Comparison of ENCODE assay signal across 25 cellular contexts in genomic region chr2:203463176-203463797, GRCh38.
DNase-seq lines count a peak whose midpoint lies in the region; ATAC-seq, FAIRE-seq and TF ChIP-seq lines count a peak whose summit lies in the region.
"Had no signal": no experiment of that assay in that cellular context is flagged by ENCODE, and none has a peak within 500 bp of the region (broad histone marks: within the 10 kb centered on the region; RNA-seq: fewer than 3 reads in every experiment).

No MANE protein-coding gene starts in this region.

- POLR2A ChIA-PET in AG04450 (lab: Yijun Ruan, JAX) (no interaction called here), OCI-LY7 (lab: Charles Lee) (interaction anchor here (0.6 kb wide), 1 partner anchor 186 kb away, joined by 3 read pairs; no protein-coding TSS in a partner anchor)
- POLR2A ChIA-PET in activated CD8-positive, alpha-beta T cell treated with anti-CD3 and anti-CD28 coated beads, Interleukin-2, amount 10 ng/mL, durations not matched to agents 7 days and 5 days (lab: Charles Lee), result no interaction called here

- H3K27ac ChIP-seq in AG04450 (ENCODE audit: low read depth, low read length), result peak overlapping the region; percentile 33
- no peak overlapping the region for H3K27ac ChIP-seq in OCI-LY7 (ENCODE audit: low read depth, low read length, poor library complexity, severe bottlenecking)
- H3K27ac ChIP-seq: coronary artery, heart right ventricle, left lung, thoracic aorta, vagina had no signal

- BruUV-seq in OCI-LY7 (replicated peaks; lab: Mats Ljungman, UMichigan), result no TSS peak

- H3K27me3 Mint-ChIP-seq in HFFc6 (ENCODE audit: insufficient read depth) (no peaks in the 10 kb centered on the region), chondrocyte (ENCODE audit: low read depth) (no peaks in the 10 kb centered on the region)
- H3K27me3 Mint-ChIP-seq in activated CD8-positive, alpha-beta T cell treated with anti-CD3 and anti-CD28 coated beads, Interleukin-2, amount 10 ng/mL, durations not matched to agents 7 days and 5 days (ENCODE audit: low read depth), result peaks cover under 1% of the 10 kb centered on the region

- no peak for DNase-seq in AG04450 (ENCODE audit: low read depth, low spot score)
- no peak for DNase-seq in HFFc6
- no peak for DNase-seq in chondrocyte (ENCODE audit: low spot score)
- DNase-seq in NCI-H226, result no peak
- no peak for DNase-seq in hypothalamus (lab: John Stamatoyannopoulos, UW)
- DNase-seq in OCI-LY7 (ENCODE audit: low spot score), result no peak
- no peak for DNase-seq in activated CD8-positive, alpha-beta T cell treated with anti-CD3 and anti-CD28 coated beads, Interleukin-2, amount 10 ng/mL, durations not matched to agents 7 days and 5 days
- DNase-seq: activated CD8-positive, alpha-beta memory T cell treated with anti-CD3 and anti-CD28 coated beads for 24 hours; activated T-cell treated with anti-CD3 and anti-CD28 coated beads, Interleukin-2, amount 50 U/mL, for 1 hour; EL; endodermal cell; heart right ventricle; left lung; naive thymus-derived CD8-positive, alpha-beta T cell; NCI-H1092; NCI-H2029; NCI-H510A; NK-92 treated with Interleukin-12 subunit alpha and Interleukin-12 subunit beta, amount 100 ng/mL, for 24 hours; stimulated activated naive CD4-positive, alpha-beta T cell treated with Interleukin-2 at 50 U/mL for 16 hours had no signal

- no peaks in the 10 kb centered on the region for H3K9me3 Mint-ChIP-seq in HFFc6
- H3K9me3 Mint-ChIP-seq in chondrocyte (ENCODE audit: low read depth), result no peaks in the 10 kb centered on the region
- H3K9me3 Mint-ChIP-seq in activated CD8-positive, alpha-beta T cell treated with anti-CD3 and anti-CD28 coated beads, Interleukin-2, amount 10 ng/mL, durations not matched to agents 7 days and 5 days (ENCODE audit: insufficient read depth), result no peaks in the 10 kb centered on the region
- H3K9me3 Mint-ChIP-seq: endodermal cell; naive thymus-derived CD8-positive, alpha-beta T cell had no signal

- no peak overlapping the region for H3K4me2 ChIP-seq in OCI-LY7 (ENCODE audit: low read length)

- no peaks in the 10 kb centered on the region for H3K27me3 ChIP-seq in AG04450 (ENCODE audit: control insufficient read depth, insufficient read depth, low read length)
- H3K27me3 ChIP-seq: breast epithelium, heart right ventricle, left lung, vagina had no signal

- H2AFZ ChIP-seq in OCI-LY7 (ENCODE audit: low read length), result no peak overlapping the region

- H3K4me1 ChIP-seq in OCI-LY7 (ENCODE audit: insufficient read depth, low read length, poor library complexity, severe bottlenecking), result peaks cover 3% of the 10 kb centered on the region
- H3K4me1 ChIP-seq: breast epithelium, left lung, vagina had no signal

- H3K27ac Mint-ChIP-seq in HFFc6 (peak overlapping the region; percentile 52), chondrocyte (ENCODE audit: unreplicated experiment) (peak overlapping the region; percentile 69)
- H3K27ac Mint-ChIP-seq in activated CD8-positive, alpha-beta T cell treated with anti-CD3 and anti-CD28 coated beads, Interleukin-2, amount 10 ng/mL, durations not matched to agents 7 days and 5 days, result no peak overlapping the region
- H3K27ac Mint-ChIP-seq: endodermal cell; naive thymus-derived CD8-positive, alpha-beta T cell had no signal

- ATAC-seq in activated CD8-positive, alpha-beta T cell treated with anti-CD3 and anti-CD28 coated beads, Interleukin-2, amount 10 ng/mL, durations not matched to agents 7 days and 5 days, result no peak
- ATAC-seq: heart right ventricle; left lung; naive thymus-derived CD8-positive, alpha-beta T cell; sciatic nerve had no signal

- intact Hi-C loops in OCI-LY7 (cut with micrococcal nuclease; ENCODE audit: unreplicated experiment), result no loop called here

- no peaks in the 10 kb centered on the region for H4K20me1 ChIP-seq in OCI-LY7 (ENCODE audit: insufficient read depth, low read length)

- no peak overlapping the region for H3K4me3 Mint-ChIP-seq in HFFc6
- H3K4me3 Mint-ChIP-seq in chondrocyte (ENCODE audit: unreplicated experiment), result no peak overlapping the region
- H3K4me3 Mint-ChIP-seq in activated CD8-positive, alpha-beta T cell treated with anti-CD3 and anti-CD28 coated beads, Interleukin-2, amount 10 ng/mL, durations not matched to agents 7 days and 5 days, result no peak overlapping the region
- H3K4me3 Mint-ChIP-seq: endodermal cell; naive thymus-derived CD8-positive, alpha-beta T cell had no signal

- H3K36me3 ChIP-seq in OCI-LY7 (ENCODE audit: insufficient read depth, low read length), result peaks cover 26% of the 10 kb centered on the region
- H3K36me3 ChIP-seq: breast epithelium had no signal

- H3K9me3 ChIP-seq in AG04450 (ENCODE audit: control insufficient read depth, insufficient read depth, low read length) (no peaks in the 10 kb centered on the region), OCI-LY7 (ENCODE audit: low read length) (no peaks in the 10 kb centered on the region)
- H3K9me3 ChIP-seq: breast epithelium, heart right ventricle, left lung, thoracic aorta, vagina had no signal

- H3K4me3 ChIP-seq in AG04450 (ENCODE audit: low read depth, low read length), result no peak overlapping the region
- no peak overlapping the region for H3K4me3 ChIP-seq in OCI-LY7 (ENCODE audit: low read depth, low read length, poor library complexity, severe bottlenecking)
- H3K4me3 ChIP-seq: breast epithelium, coronary artery, heart right ventricle, left lung, thoracic aorta, vagina had no signal

- CTCF ChIA-PET in AG04450 (lab: Charles Lee), result interaction anchor here (0.6 to 5.0 kb wide), 4 partner anchors 10 to 353 kb away, joined by 3 to 25 read pairs (median 11); no protein-coding TSS in a partner anchor
- CTCF ChIA-PET in OCI-LY7 (lab: Charles Lee; ENCODE audit: unreplicated experiment), result no interaction called here
- CTCF ChIA-PET in activated CD8-positive, alpha-beta T cell treated with anti-CD3 and anti-CD28 coated beads, Interleukin-2, amount 10 ng/mL, durations not matched to agents 7 days and 5 days (lab: Charles Lee), result interaction anchor here (1.6 to 2.0 kb wide), 2 partner anchors 9 to 352 kb away, joined by 5 to 9 read pairs; no protein-coding TSS in a partner anchor

- TF ChIP-seq CTCF in AG04450 (IDR thresholded peaks at IDR 0.05; ENCODE audit: low read depth, low read length) (no peak), HFFc6 (IDR thresholded peaks at IDR 0.05) (no peak), chondrocyte (IDR thresholded peaks at IDR 0.05) (no peak), OCI-LY7 (conservative IDR thresholded peaks at IDR 0.05; ENCODE audit: low read length) (no peak)

- FAIRE-seq in islet of Langerhans (lab: Jason Lieb, UNC), result peak; percentile 53

- H3K4me1 Mint-ChIP-seq in HFFc6 (ENCODE audit: low read depth), result peaks cover 18% of the 10 kb centered on the region
- peaks cover 14% of the 10 kb centered on the region for H3K4me1 Mint-ChIP-seq in chondrocyte (ENCODE audit: low read depth)
- H3K4me1 Mint-ChIP-seq in activated CD8-positive, alpha-beta T cell treated with anti-CD3 and anti-CD28 coated beads, Interleukin-2, amount 10 ng/mL, durations not matched to agents 7 days and 5 days (ENCODE audit: low read depth), result no peaks in the 10 kb centered on the region
- H3K4me1 Mint-ChIP-seq: endodermal cell; naive thymus-derived CD8-positive, alpha-beta T cell had no signal

- H3K9me2 ChIP-seq in OCI-LY7 (ENCODE audit: insufficient read depth, low read length), result no peaks in the 10 kb centered on the region

- H3K36me3 Mint-ChIP-seq in HFFc6 (ENCODE audit: low read depth), result peaks cover 7% of the 10 kb centered on the region
- peaks cover 13% of the 10 kb centered on the region for H3K36me3 Mint-ChIP-seq in chondrocyte (ENCODE audit: low read depth)
- no peaks in the 10 kb centered on the region for H3K36me3 Mint-ChIP-seq in activated CD8-positive, alpha-beta T cell treated with anti-CD3 and anti-CD28 coated beads, Interleukin-2, amount 10 ng/mL, durations not matched to agents 7 days and 5 days (ENCODE audit: low read depth)

- H3K79me2 ChIP-seq in OCI-LY7 (ENCODE audit: insufficient read depth, low read depth, low read length), result no peaks in the 10 kb centered on the region
